In the genomic region with DNA sequence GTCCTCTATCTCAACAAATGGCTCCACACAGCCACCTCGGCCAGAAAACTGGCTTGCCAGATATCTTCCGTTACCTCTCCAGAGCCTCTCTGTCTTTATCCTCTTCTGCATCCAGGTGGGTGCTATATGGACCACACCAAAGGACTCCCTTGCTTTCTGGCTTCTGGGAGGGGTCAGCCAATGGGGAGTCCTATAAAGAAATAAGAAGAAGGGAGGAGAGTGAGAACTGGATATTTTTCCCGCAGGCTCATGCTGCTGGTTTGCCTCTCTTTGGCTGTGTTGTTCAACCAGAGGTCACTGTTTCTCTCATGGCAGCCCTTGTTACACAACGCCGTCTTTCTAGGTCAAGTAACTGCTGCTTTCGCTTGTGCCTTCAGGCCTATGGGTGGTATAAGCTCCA, we compare ENCODE assay signal across 3 cellular contexts.
"Had no signal": no experiment of that assay in that cellular context is flagged by ENCODE, and none has a peak within 500 bp of the region (broad histone marks: within the 10 kb centered on the region; RNA-seq: fewer than 3 reads in every experiment).

No MANE protein-coding gene starts in this region.

- DNase-seq: GDM1, GF-D8 had no signal

- H3K4me3 ChIP-seq: GM12878 had no signal
